ENCODE assay signal across 8 cellular contexts in genomic region chr15:84981711-84982300, GRCh38. TPM values are rescaled to one million over a fixed set of nuclear protein-coding genes. Genes with fewer than 3 reads are reported as not detected.
A peak's percentile ranks its signal among the peaks of the same experiment; 100 is the strongest.
DNase-seq lines count a peak whose midpoint lies in the region; ATAC-seq and TF ChIP-seq lines count a peak whose summit lies in the region.

Gene PDE8A (plus strand): TSS chr15:84981856. CDS start chr15:84982163, 307 bp downstream.

- peak within 1 kb of the TSS; percentile 96 to 99 for H3K27ac Mint-ChIP-seq in stimulated activated naive CD8-positive, alpha-beta T cell treated with anti-CD3 and anti-CD28 coated beads, Interleukin-15, amount 100 ng/mL, for 72 hours

- 1% methylated on average over 42 to 95 of the region's 95 CpGs for WGBS in lung, 2 donors

- H3K9me3 Mint-ChIP-seq in stimulated activated naive CD8-positive, alpha-beta T cell treated with anti-CD3 and anti-CD28 coated beads, Interleukin-15, amount 100 ng/mL, for 72 hours: no peaks in the 10 kb centered on the region

- peak within 1 kb of the TSS; percentile 95 to 97 for H3K4me3 Mint-ChIP-seq in stimulated activated naive CD8-positive, alpha-beta T cell treated with anti-CD3 and anti-CD28 coated beads, Interleukin-15, amount 100 ng/mL, for 72 hours

- H3K36me3 ChIP-seq in lung (ENCODE audit: control insufficient read depth in 2 of 2, insufficient read depth in 2 of 2, low read length in 2 of 2): no peaks in the 10 kb centered on the region

- no peaks in the 10 kb centered on the region for H3K9me3 ChIP-seq in lung (ENCODE audit: control insufficient read depth in 2 of 2, insufficient read depth in 1 of 2, low read length in 1 of 2)

- H3K4me1 ChIP-seq in lung (ENCODE audit: control insufficient read depth in 2 of 2, insufficient read depth in 2 of 2, low read length in 2 of 2): peaks cover 2 to 9% of the 10 kb centered on the region in 2 donors

- H3K4me1 Mint-ChIP-seq in stimulated activated naive CD8-positive, alpha-beta T cell treated with anti-CD3 and anti-CD28 coated beads, Interleukin-15, amount 100 ng/mL, for 72 hours: peaks cover 52% of the 10 kb centered on the region

- H3K27me3 ChIP-seq in lung (ENCODE audit: control insufficient read depth, insufficient read depth): no peaks in the 10 kb centered on the region

- peaks cover 16% of the 10 kb centered on the region for H3K27me3 Mint-ChIP-seq in stimulated activated naive CD8-positive, alpha-beta T cell treated with anti-CD3 and anti-CD28 coated beads, Interleukin-15, amount 100 ng/mL, for 72 hours

- peak; percentile 43 for DNase-seq in Daoy (ENCODE audit: low read depth)
- DNase-seq in UCSD-AML1 (lab: John Stamatoyannopoulos, UW; ENCODE audit: unreplicated experiment): peak; percentile 63
- DNase-seq in dermis microvascular lymphatic vessel endothelial cell (ENCODE audit: low read depth in 2 of 2): peak in 1 of 2 donors; percentile 69
- DNase-seq in lung (ENCODE audit: low spot score): no peak
- DNase-seq in stimulated activated naive CD8-positive, alpha-beta T cell treated with anti-CD3 and anti-CD28 coated beads, Interleukin-15, amount 100 ng/mL, for 72 hours: peak in 1 of 2 donors; percentile 66
- no peak for DNase-seq in NCI-H1436 treated with DMSO at 0.1 percent for 48 hours (lab: John Stamatoyannopoulos, UW)

- no peak for TF ChIP-seq CTCF in lung (IDR thresholded peaks at IDR 0.05; ENCODE audit: control extremely low read depth, extremely low read depth)

- peak within 1 kb of the TSS; percentile 93 to 96 for H3K27ac ChIP-seq in lung (ENCODE audit: low read depth in 1 of 2, low read length in 1 of 2)

- ATAC-seq in GM19455 (IDR thresholded peaks at IDR 0.05; ENCODE audit: unreplicated experiment) (peak; percentile 19), HG03520 (IDR thresholded peaks at IDR 0.05; ENCODE audit: unreplicated experiment) (peak; percentile 11), lung (ENCODE audit: insufficient read depth, low FRiP score) (peak; percentile 0)
- peak; percentile 18 for ATAC-seq in stimulated activated naive CD8-positive, alpha-beta T cell treated with anti-CD3 and anti-CD28 coated beads, Interleukin-15, amount 100 ng/mL, for 72 hours

- H3K4me3 ChIP-seq in lung: peak within 1 kb of the TSS; percentile 85

RNA-seq across cellular contexts. Expression of gene PDE8A, which starts in this region (rescaled TPM):
- 3.7 and 4.9 TPM in 2 replicates for total RNA-seq in Daoy (2014; rRNA removed; shearing (Covaris generic))
- total RNA-seq in dermis microvascular lymphatic vessel endothelial cell (50.2 and 78.3 TPM in 2 replicates), lung (10 to 100 TPM; 39.0 to 87.7 TPM)
- 10 to 100 TPM; 13.7 to 28.0 TPM for polyA plus RNA-seq in lung

Comparison
In these comparisons a context has a peak if more than half of its experiments do, and no peak if none do; other contexts are left out.
1. DNase-seq: peak in Daoy (single experiment) and UCSD-AML1 (single experiment); none in lung (single experiment) and NCI-H1436 treated with DMSO at 0.1 percent for 48 hours (single experiment).
2. Peak in every context shown above with its lines, with median percentiles within 50 percentile points of each other: ATAC-seq.